ENCODE assay signal across 17 cellular contexts in the genomic region with DNA sequence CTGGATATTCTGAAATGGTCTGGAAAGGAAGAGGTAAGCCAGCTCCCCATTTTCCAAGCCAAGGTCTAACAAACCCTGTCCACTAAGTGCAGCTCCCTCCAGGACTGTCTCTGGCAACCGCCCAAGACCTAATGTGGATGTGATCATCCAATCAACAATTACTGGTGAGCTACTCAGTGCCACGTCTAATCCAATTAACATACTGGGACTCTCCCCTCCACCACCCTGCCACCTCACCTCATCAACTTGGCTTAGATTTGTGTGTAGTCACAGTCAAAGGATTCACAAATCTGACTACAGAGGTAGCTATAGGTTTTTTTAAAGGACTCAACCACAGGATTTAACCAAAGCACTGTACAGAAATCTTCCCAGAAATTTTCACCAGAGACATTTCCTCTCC. TPM values are rescaled to one million over a fixed set of nuclear protein-coding genes. Genes with fewer than 3 reads are reported as not detected.
DNase-seq lines count a peak whose midpoint lies in the region; ATAC-seq lines count a peak whose summit lies in the region.
"Had no signal": no experiment of that assay in that cellular context is flagged by ENCODE, and none has a peak within 500 bp of the region (broad histone marks: within the 10 kb centered on the region; RNA-seq: fewer than 3 reads in every experiment).

No MANE protein-coding gene starts in this region.

- no peak overlapping the region for H3K4me3 Mint-ChIP-seq in activated CD4-positive, alpha-beta memory T cell treated with anti-CD3 and anti-CD28 coated beads for 36 hours
- H3K4me3 Mint-ChIP-seq: dendritic cell treated with granulocyte-macrophage colony-stimulating factor and Interleukin-4, amounts not matched to agents 40 ng/mL and 50 ng/mL, for 4 days; naive B cell had no signal

- H3K4me1 Mint-ChIP-seq in activated CD4-positive, alpha-beta memory T cell treated with anti-CD3 and anti-CD28 coated beads for 36 hours (ENCODE audit: low read depth) = no peaks in the 10 kb centered on the region
- H3K4me1 Mint-ChIP-seq: naive B cell had no signal

- intact Hi-C loops in activated CD4-positive, alpha-beta memory T cell treated with anti-CD3 and anti-CD28 coated beads for 36 hours (cut with micrococcal nuclease) = no loop called here

- CTCF ChIA-PET in activated CD4-positive, alpha-beta memory T cell treated with anti-CD3 and anti-CD28 coated beads for 36 hours (lab: Charles Lee) = interaction anchor here (2.9 kb wide), 1 partner anchor 9 kb away, joined by 19 read pairs; no protein-coding TSS in a partner anchor

- DNase-seq in DMS79 treated with DMSO at 0.1 percent for 48 hours (lab: John Stamatoyannopoulos, UW) (peak; percentile 48), NCI-H146 (lab: John Stamatoyannopoulos, UW) (peak; percentile 87), NCI-H748 (lab: John Stamatoyannopoulos, UW; ENCODE audit: unreplicated experiment) (peak; percentile 90)
- DNase-seq in activated CD4-positive, alpha-beta memory T cell treated with anti-CD3 and anti-CD28 coated beads for 36 hours = no peak
- DNase-seq: activated effector memory CD4-positive, alpha-beta T cell treated with anti-CD3 and anti-CD28 coated beads, Interleukin-2, amount 50 U/mL, for 16 hours; DMS53; MM.1S; naive B cell; testis had no signal

- POLR2A ChIA-PET in activated CD4-positive, alpha-beta memory T cell treated with anti-CD3 and anti-CD28 coated beads for 36 hours (lab: Charles Lee) = no interaction called here

- peaks cover 31% of the 10 kb centered on the region for H3K27me3 Mint-ChIP-seq in activated CD4-positive, alpha-beta memory T cell treated with anti-CD3 and anti-CD28 coated beads for 36 hours

- no peak overlapping the region for H3K27ac Mint-ChIP-seq in activated CD4-positive, alpha-beta memory T cell treated with anti-CD3 and anti-CD28 coated beads for 36 hours
- H3K27ac Mint-ChIP-seq: dendritic cell treated with granulocyte-macrophage colony-stimulating factor and Interleukin-4, amounts not matched to agents 40 ng/mL and 50 ng/mL, for 4 days; naive B cell had no signal

- no peaks in the 10 kb centered on the region for H3K36me3 Mint-ChIP-seq in activated CD4-positive, alpha-beta memory T cell treated with anti-CD3 and anti-CD28 coated beads for 36 hours
- H3K36me3 Mint-ChIP-seq: naive B cell had no signal

- ATAC-seq in esophagus mucosa (peak; percentile 70), GM21737 (IDR thresholded peaks at IDR 0.05; ENCODE audit: unreplicated experiment) (no peak), HG02759 (IDR thresholded peaks at IDR 0.05; ENCODE audit: unreplicated experiment) (no peak), GM18517 (IDR thresholded peaks at IDR 0.05; ENCODE audit: unreplicated experiment) (no peak)
- ATAC-seq: left lobe of liver had no signal

- H3K9me3 Mint-ChIP-seq in activated CD4-positive, alpha-beta memory T cell treated with anti-CD3 and anti-CD28 coated beads for 36 hours = no peaks in the 10 kb centered on the region
- H3K9me3 Mint-ChIP-seq: dendritic cell treated with granulocyte-macrophage colony-stimulating factor and Interleukin-4, amounts not matched to agents 40 ng/mL and 50 ng/mL, for 4 days had no signal

RNA-seq across cellular contexts. Expression of gene S100A7, which starts 25.4 kb away (rescaled TPM):
- total RNA-seq in esophagus mucosa = 5,647 TPM
- total RNA-seq in activated CD4-positive, alpha-beta memory T cell treated with anti-CD3 and anti-CD28 coated beads for 36 hours = not detected
- total RNA-seq: fibroblast of lung, HT-29, left lobe of liver, testis had no signal

RNA-seq across cellular contexts. Expression of gene S100A6, which starts 49.9 kb away (rescaled TPM):
- 976 TPM for total RNA-seq in esophagus mucosa
- 100 to 1,000 TPM; 503 to 513 TPM for total RNA-seq in activated CD4-positive, alpha-beta memory T cell treated with anti-CD3 and anti-CD28 coated beads for 36 hours

RNA-seq across cellular contexts. Expression of gene S100A5, which starts 54.9 kb away (rescaled TPM):
- total RNA-seq in esophagus mucosa = not detected
- total RNA-seq in activated CD4-positive, alpha-beta memory T cell treated with anti-CD3 and anti-CD28 coated beads for 36 hours = 1 to 10 TPM; 3.3 to 4.0 TPM
- total RNA-seq: fibroblast of lung, left lobe of liver had no signal

RNA-seq across cellular contexts. Expression of gene S100A4, which starts 59.7 kb away (rescaled TPM):
- 36.0 TPM for total RNA-seq in esophagus mucosa
- total RNA-seq in activated CD4-positive, alpha-beta memory T cell treated with anti-CD3 and anti-CD28 coated beads for 36 hours = 100 to 1,000 TPM; 352 to 382 TPM

Comparison
In these comparisons a context has a peak if more than half of its experiments do, and no peak if none do; other contexts are left out.
1. RNA of gene S100A7, which starts 25.4 kb away (total RNA-seq): 5,647 TPM in esophagus mucosa (single experiment); not detected in activated CD4-positive, alpha-beta memory T cell treated with anti-CD3 and anti-CD28 coated beads for 36 hours; every median in the first group is over 1,000 times any median in the second.